8 cellular contexts compared by ENCODE assay signal in genomic region chr15:64851503-64851840, GRCh38. TPM values are rescaled to one million over a fixed set of nuclear protein-coding genes. Genes with fewer than 3 reads are reported as not detected.
DNase-seq lines count a peak whose midpoint lies in the region; ATAC-seq lines count a peak whose summit lies in the region.

No MANE protein-coding gene starts in this region.

- H3K9ac ChIP-seq in GM23248 (peak overlapping the region; percentile 33), adipocyte (ENCODE audit: low read length) (peak overlapping the region; percentile 84)

- ATAC-seq in right cardiac atrium (peak; percentile 47 to 49), HG02885 (IDR thresholded peaks at IDR 0.05; ENCODE audit: poor library complexity, unreplicated experiment) (no peak)

- peaks cover 51% of the 10 kb centered on the region for H3K36me3 Mint-ChIP-seq in activated T-helper 2 cell treated with anti-CD3 and anti-CD28 coated beads, Interferon-gamma antibody, Interleukin-2, Interleukin-4, amounts not matched to agents 10 μg/mL and 5 μg/mL and 100 μg/mL, durations not matched to agents 14 hours and 24 hours and 36 hours (ENCODE audit: low read depth)

- H3K4me1 Mint-ChIP-seq in activated T-helper 2 cell treated with anti-CD3 and anti-CD28 coated beads, Interferon-gamma antibody, Interleukin-2, Interleukin-4, amounts not matched to agents 10 μg/mL and 5 μg/mL and 100 μg/mL, durations not matched to agents 14 hours and 24 hours and 36 hours (ENCODE audit: low read depth) = peaks cover 17% of the 10 kb centered on the region

- in situ Hi-C loops in GM23248 (cut with MboI) = no loop called here
- in situ Hi-C loops in G401 (cut with HindIII; ENCODE audit: low sequenced_read_pairs) = no loop called here

- peak overlapping the region; percentile 53; the same call in 1 of the 2 replicates for H2AFZ ChIP-seq in GM23248

- H3K27me3 ChIP-seq in GM23248 (replicated peaks; ENCODE audit: insufficient read depth) (no peaks in the 10 kb centered on the region), adipocyte (replicated peaks; ENCODE audit: control insufficient read depth, insufficient read depth, low read length) (no peaks in the 10 kb centered on the region), right cardiac atrium (ENCODE audit: control insufficient read depth, insufficient read depth) (no peaks in the 10 kb centered on the region)

- H4K20me1 ChIP-seq in GM23248 (ENCODE audit: insufficient read depth) = no peaks in the 10 kb centered on the region

- H3K79me2 ChIP-seq in GM23248 (ENCODE audit: insufficient read depth) = peaks cover 89% of the 10 kb centered on the region

- no peak overlapping the region for H3K4me3 Mint-ChIP-seq in activated T-helper 2 cell treated with anti-CD3 and anti-CD28 coated beads, Interferon-gamma antibody, Interleukin-2, Interleukin-4, amounts not matched to agents 10 μg/mL and 5 μg/mL and 100 μg/mL, durations not matched to agents 14 hours and 24 hours and 36 hours (ENCODE audit: low read depth)

- no peaks in the 10 kb centered on the region for H3K27me3 Mint-ChIP-seq in activated T-helper 2 cell treated with anti-CD3 and anti-CD28 coated beads, Interferon-gamma antibody, Interleukin-2, Interleukin-4, amounts not matched to agents 10 μg/mL and 5 μg/mL and 100 μg/mL, durations not matched to agents 14 hours and 24 hours and 36 hours (ENCODE audit: low read depth)

- H3K27ac Mint-ChIP-seq in activated T-helper 2 cell treated with anti-CD3 and anti-CD28 coated beads, Interferon-gamma antibody, Interleukin-2, Interleukin-4, amounts not matched to agents 10 μg/mL and 5 μg/mL and 100 μg/mL, durations not matched to agents 14 hours and 24 hours and 36 hours = no peak overlapping the region

- H3F3A ChIP-seq in GM23248 (ENCODE audit: insufficient read depth) = peaks cover 26% of the 10 kb centered on the region

- intact Hi-C loops in right cardiac atrium (cut with DNase I) = loop anchor here in 1 of 4 donors (5.0 kb wide), 1 partner anchor 56 kb away; no protein-coding TSS in a partner anchor
- intact Hi-C loops in activated T-helper 2 cell treated with anti-CD3 and anti-CD28 coated beads, Interferon-gamma antibody, Interleukin-2, Interleukin-4, amounts not matched to agents 10 μg/mL and 5 μg/mL and 100 μg/mL, durations not matched to agents 14 hours and 24 hours and 36 hours (cut with micrococcal nuclease) = no loop called here

- H3K4me3 ChIP-seq in GM23248 (peak overlapping the region; percentile 25), adipocyte (ENCODE audit: low read length) (peak overlapping the region; percentile 56), right cardiac atrium (ENCODE audit: low read length) (no peak overlapping the region), skin epidermis (peak overlapping the region in 1 of 7 experiments; percentile 1)

- H3K36me3 ChIP-seq in GM23248 (ENCODE audit: low read depth) (peaks cover 12% of the 10 kb centered on the region; the same call in 1 of the 2 replicates), adipocyte (ENCODE audit: control insufficient read depth, insufficient read depth, low read length, severe bottlenecking) (peaks cover 78% of the 10 kb centered on the region)

- no peaks in the 10 kb centered on the region for H3K9me3 Mint-ChIP-seq in activated T-helper 2 cell treated with anti-CD3 and anti-CD28 coated beads, Interferon-gamma antibody, Interleukin-2, Interleukin-4, amounts not matched to agents 10 μg/mL and 5 μg/mL and 100 μg/mL, durations not matched to agents 14 hours and 24 hours and 36 hours

- no peaks in the 10 kb centered on the region for H3K9me2 ChIP-seq in GM23248 (ENCODE audit: insufficient read depth)

- DNase-seq in GM23248 (peak; percentile 90), adipocyte (ENCODE audit: low read depth) (peak; percentile 90), right cardiac atrium (peak in 1 of 3 donors; percentile 47), G401 (ENCODE audit: low spot score) (no peak)
- DNase-seq in activated T-helper 2 cell treated with anti-CD3 and anti-CD28 coated beads, Interferon-gamma antibody, Interleukin-2, Interleukin-4, amounts not matched to agents 10 μg/mL and 5 μg/mL and 100 μg/mL, durations not matched to agents 14 hours and 24 hours and 36 hours (ENCODE audit: low spot score) = no peak
- DNase-seq in stimulated activated naive CD4-positive, alpha-beta T cell treated with Interleukin-2 at 50 U/mL for 16 hours (lab: John Stamatoyannopoulos, UW) = no peak

- H3K27ac ChIP-seq in GM23248 = peak overlapping the region; percentile 63
- peak overlapping the region; percentile 50 for H3K27ac ChIP-seq in right cardiac atrium (ENCODE audit: low read length)
- H3K27ac ChIP-seq in skin epidermis = peak overlapping the region in 17 of 21 experiments; percentile 2 to 76 (median 62)

- H3K4me1 ChIP-seq in GM23248 (ENCODE audit: insufficient read depth) (peaks cover 42% of the 10 kb centered on the region), adipocyte (ENCODE audit: control insufficient read depth, insufficient read depth, low read length) (peaks cover 75% of the 10 kb centered on the region), right cardiac atrium (ENCODE audit: control insufficient read depth, insufficient read depth, low read length) (peaks cover 42% of the 10 kb centered on the region)

- H3K4me2 ChIP-seq in GM23248 (ENCODE audit: unreplicated experiment) = peak overlapping the region; percentile 69

- 2 to 7% methylated on average over 6 of the region's 6 CpGs for WGBS in GM23248 (ENCODE audit: low coverage in 1 of 2, low lambda C conversion rate in 2 of 2, missing lambda C conversion rate in 2 of 2), 2 experiments
- WGBS in right cardiac atrium = 46% methylated on average over 6 of the region's 6 CpGs

- no peaks in the 10 kb centered on the region for H3K9me3 ChIP-seq in GM23248 (ENCODE audit: low read depth)
- H3K9me3 ChIP-seq in adipocyte (ENCODE audit: control insufficient read depth, low read length) = no peaks in the 10 kb centered on the region
- no peaks in the 10 kb centered on the region for H3K9me3 ChIP-seq in right cardiac atrium (ENCODE audit: control insufficient read depth, low read length)

RNA-seq across cellular contexts. Expression of gene PLEKHO2, which starts 9.8 kb away (rescaled TPM):
- 27.2 and 35.3 TPM in 2 replicates for total RNA-seq in GM23248 (2014; rRNA removed; shearing (Covaris generic))
- polyA plus RNA-seq in GM23248 (2016; fragmentation: Nextera tagmentation; extraction: Ambion mirVana) (30.7 and 32.3 TPM in 2 replicates), right cardiac atrium (11.7 TPM)
- total RNA-seq in right cardiac atrium = 10 to 100 TPM; 11.6 to 22.3 (median 13.8) TPM
- 16.1 and 17.4 TPM in 2 replicates for total RNA-seq in G401 (2014; rRNA removed; shearing (Covaris generic))
- 15.3 and 17.0 TPM in 2 replicates for total RNA-seq in activated T-helper 2 cell treated with anti-CD3 and anti-CD28 coated beads, Interferon-gamma antibody, Interleukin-2, Interleukin-4, amounts not matched to agents 10 μg/mL and 5 μg/mL and 100 μg/mL, durations not matched to agents 14 hours and 24 hours and 36 hours

RNA-seq across cellular contexts. Expression of gene PIF1, which starts 26.0 kb away (rescaled TPM):
- total RNA-seq in GM23248 (2014; rRNA removed; shearing (Covaris generic)) = 9.7 and 11.3 TPM in 2 replicates
- polyA plus RNA-seq in GM23248 (2016; fragmentation: Nextera tagmentation; extraction: Ambion mirVana) (7.0 and 8.1 TPM in 2 replicates), right cardiac atrium (0.86 TPM)
- 1 to 10 TPM in 1 of 4 donors, under 1 TPM in 3; 0.25 to 1.1 (median 0.62) TPM for total RNA-seq in right cardiac atrium
- 23.0 and 37.9 TPM in 2 replicates for total RNA-seq in G401 (2014; rRNA removed; shearing (Covaris generic))
- 28.1 and 29.2 TPM in 2 replicates for total RNA-seq in activated T-helper 2 cell treated with anti-CD3 and anti-CD28 coated beads, Interferon-gamma antibody, Interleukin-2, Interleukin-4, amounts not matched to agents 10 μg/mL and 5 μg/mL and 100 μg/mL, durations not matched to agents 14 hours and 24 hours and 36 hours

Comparison
In these comparisons a context has a peak if more than half of its experiments do, and no peak if none do; other contexts are left out.
1. DNase-seq: peak in GM23248 (single experiment) and adipocyte (single experiment); none in G401 (single experiment), activated T-helper 2 cell treated with anti-CD3 and anti-CD28 coated beads, Interferon-gamma antibody, Interleukin-2, Interleukin-4, amounts not matched to agents 10 μg/mL and 5 μg/mL and 100 μg/mL, durations not matched to agents 14 hours and 24 hours and 36 hours (single experiment) and stimulated activated naive CD4-positive, alpha-beta T cell treated with Interleukin-2 at 50 U/mL for 16 hours (single experiment).
2. Peak in every context shown above with its lines, with median percentiles within 50 percentile points of each other: H3K27ac ChIP-seq.